22 cellular contexts compared by ENCODE assay signal in the genomic region with DNA sequence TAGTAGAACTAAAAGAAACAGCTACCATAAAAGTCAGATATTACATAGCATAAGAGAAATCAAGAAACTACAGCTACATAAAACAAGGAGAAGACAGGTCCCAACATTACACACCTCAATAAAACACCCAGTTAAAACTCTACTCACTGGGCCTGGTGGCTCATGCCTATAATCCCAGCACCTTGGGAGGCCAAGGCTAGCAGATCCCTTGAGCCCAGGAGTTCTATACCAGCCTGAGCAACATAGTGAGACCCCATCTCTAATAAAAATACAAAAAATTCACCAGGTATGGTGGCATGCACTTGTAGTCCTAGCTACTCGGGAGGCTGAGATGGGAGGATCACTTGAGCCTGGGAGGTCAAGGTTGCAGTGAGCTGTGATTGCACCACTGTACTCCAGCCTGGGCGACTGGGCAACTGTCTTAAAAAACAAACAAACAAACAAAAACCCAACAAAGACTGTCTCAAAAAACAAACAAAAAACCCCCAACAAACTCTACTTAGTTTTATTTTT. TPM values are rescaled to one million over a fixed set of nuclear protein-coding genes. Genes with fewer than 3 reads are reported as not detected.
DNase-seq lines count a peak whose midpoint lies in the region; TF ChIP-seq lines count a peak whose summit lies in the region.
"Had no signal": no experiment of that assay in that cellular context is flagged by ENCODE, and none has a peak within 500 bp of the region (broad histone marks: within the 10 kb centered on the region; RNA-seq: fewer than 3 reads in every experiment).

No MANE protein-coding gene starts in this region.

- no peak overlapping the region for H4K91ac ChIP-seq in H9 (ENCODE audit: insufficient read length, low read depth, low read length)

- H2AFZ ChIP-seq in H9 (ENCODE audit: low read length): no peak overlapping the region
- H2AFZ ChIP-seq in PC-9: no peak overlapping the region
- H2AFZ ChIP-seq in smooth muscle cell (ENCODE audit: low read depth): no peak overlapping the region

- no peaks in the 10 kb centered on the region for H3K9me2 ChIP-seq in PC-9 (ENCODE audit: insufficient read depth)

- H3K79me1 ChIP-seq in H9 (ENCODE audit: insufficient read depth, low read depth, low read length, poor library complexity, severe bottlenecking): no peaks in the 10 kb centered on the region

- H4K20me1 ChIP-seq in H9 (ENCODE audit: control insufficient read depth, insufficient read depth, insufficient read length) (no peaks in the 10 kb centered on the region), PC-9 (ENCODE audit: insufficient read depth) (no peaks in the 10 kb centered on the region), smooth muscle cell (ENCODE audit: low read depth) (no peaks in the 10 kb centered on the region)

- peaks cover 4 to 17% (median 5%) of the 10 kb centered on the region in 3 experiments; a peak in 6 of 7 replicates for H3K36me3 Mint-ChIP-seq in H9 (ENCODE audit: insufficient read depth in 1 of 3, low read depth in 3 of 3)
- H3K36me3 Mint-ChIP-seq: CD4-positive, alpha-beta memory T cell; T-cell had no signal

- no peaks in the 10 kb centered on the region for H3K36me3 ChIP-seq in PC-9 (ENCODE audit: low read depth)
- no peaks in the 10 kb centered on the region for H3K36me3 ChIP-seq in smooth muscle cell (ENCODE audit: low read depth)
- H3K36me3 ChIP-seq: esophagus muscularis mucosa, sigmoid colon, thyroid gland had no signal

- POLR2A ChIA-PET in PC-9 (lab: Charles Lee; ENCODE audit: unreplicated experiment): interaction anchor here (0.6 kb wide), 2 partner anchors 52 to 901 kb away, joined by 3 read pairs; a partner anchor contains a TSS

- H3K4me1 ChIP-seq in H9 (ENCODE audit: insufficient read depth, low read length): peaks cover 5% of the 10 kb centered on the region; the same call in 1 of the 2 replicates
- H3K4me1 ChIP-seq in PC-9 (replicated peaks; ENCODE audit: insufficient read depth): peaks cover 16% of the 10 kb centered on the region
- peaks cover 12% of the 10 kb centered on the region for H3K4me1 ChIP-seq in smooth muscle cell (ENCODE audit: low read depth)
- H3K4me1 ChIP-seq: esophagus muscularis mucosa, sigmoid colon, thyroid gland had no signal

- H3F3A ChIP-seq in PC-9 (ENCODE audit: insufficient read depth, low read depth) (peaks cover 18% of the 10 kb centered on the region; the same call in 1 of the 2 replicates), smooth muscle cell (ENCODE audit: low read depth) (no peaks in the 10 kb centered on the region)

- H3K9me3 Mint-ChIP-seq in H9: peaks cover 8 to 14% of the 10 kb centered on the region in 2 experiments
- H3K9me3 Mint-ChIP-seq: CD4-positive, alpha-beta memory T cell; stimulated activated naive CD8-positive, alpha-beta T cell treated with anti-CD3 and anti-CD28 coated beads, Interleukin-15, amount 100 ng/mL, for 72 hours; T-cell had no signal

- no peak overlapping the region for H2BK20ac ChIP-seq in H9 (ENCODE audit: low read depth, low read length, poor library complexity, severe bottlenecking)

- intact Hi-C loops in PC-9 (cut with micrococcal nuclease; ENCODE audit: unreplicated experiment): loop anchor here (1.0 to 5.0 kb wide), 2 partner anchors 15 to 54 kb away; a partner anchor contains a TSS

- H3K27me3 Mint-ChIP-seq in H9 (ENCODE audit: low read depth): no peaks in the 10 kb centered on the region
- H3K27me3 Mint-ChIP-seq: CD4-positive, alpha-beta memory T cell; stimulated activated naive CD8-positive, alpha-beta T cell treated with anti-CD3 and anti-CD28 coated beads, Interleukin-15, amount 100 ng/mL, for 72 hours had no signal

- peak overlapping the region in 1 of 2 experiments; percentile 39; a peak in 1 of 5 replicates for H3K4me3 Mint-ChIP-seq in H9
- H3K4me3 Mint-ChIP-seq: CD4-positive, alpha-beta memory T cell; stimulated activated naive CD8-positive, alpha-beta T cell treated with anti-CD3 and anti-CD28 coated beads, Interleukin-15, amount 100 ng/mL, for 72 hours; T-cell had no signal

- no peak overlapping the region for H2BK12ac ChIP-seq in H9 (ENCODE audit: insufficient read length, low read depth, low read length)

- BruUV-seq in PC-9 (replicated peaks; lab: Mats Ljungman, UMichigan): no TSS peak

- no peak overlapping the region for H3K9ac ChIP-seq in H9 (ENCODE audit: extremely low read depth, insufficient read length, low read length)
- no peak overlapping the region for H3K9ac ChIP-seq in smooth muscle cell (ENCODE audit: low read depth)

- no peak overlapping the region; the same call in 1 of the 2 replicates for H3K4ac ChIP-seq in H9 (ENCODE audit: low read depth, low read length)

- no peaks in the 10 kb centered on the region for H3K23me2 ChIP-seq in H9 (ENCODE audit: insufficient read length, low read depth, low read length, poor library complexity, severe bottlenecking)

- no peak overlapping the region for H3K14ac ChIP-seq in H9 (ENCODE audit: insufficient read depth, low read length)

- no peak overlapping the region for H3K23ac ChIP-seq in H9 (ENCODE audit: insufficient read length, low read depth, low read length)

- peak overlapping the region; percentile 99 to 100 (median 100) for H3K27ac Mint-ChIP-seq in H9
- H3K27ac Mint-ChIP-seq: CD4-positive, alpha-beta memory T cell; stimulated activated naive CD8-positive, alpha-beta T cell treated with anti-CD3 and anti-CD28 coated beads, Interleukin-15, amount 100 ng/mL, for 72 hours; T-cell had no signal

- WGBS in H9 (ENCODE audit: extremely low coverage, insufficient read length, low lambda C conversion rate): no CpG with 5 or more reads among the region's 2 CpGs
- WGBS in smooth muscle cell (ENCODE audit: low lambda C conversion rate): 58% methylated on average over 2 of the region's 2 CpGs

- H4K5ac ChIP-seq in H9 (ENCODE audit: insufficient read length, low read depth, low read length): no peak overlapping the region

- H3K79me2 ChIP-seq in H9 (ENCODE audit: insufficient read depth, low read length): no peaks in the 10 kb centered on the region
- H3K79me2 ChIP-seq in PC-9 (ENCODE audit: low read depth): no peaks in the 10 kb centered on the region
- no peaks in the 10 kb centered on the region for H3K79me2 ChIP-seq in smooth muscle cell (ENCODE audit: low read depth)

- peak overlapping the region; percentile 100 for H2BK120ac ChIP-seq in H9 (ENCODE audit: low read depth, low read length, poor library complexity, severe bottlenecking)

- H3K9me3 ChIP-seq in H9 (ENCODE audit: control insufficient read depth, low read depth, low read length): no peaks in the 10 kb centered on the region
- H3K9me3 ChIP-seq in PC-9 (ENCODE audit: insufficient read depth, low read depth): no peaks in the 10 kb centered on the region
- no peaks in the 10 kb centered on the region for H3K9me3 ChIP-seq in smooth muscle cell (replicated peaks; ENCODE audit: low read depth)
- H3K9me3 ChIP-seq: esophagus muscularis mucosa, sigmoid colon, thyroid gland had no signal

- DNase-seq in H9 (no peak), PC-9 (no peak), epithelial cell of prostate (ENCODE audit: low read depth, low spot score) (no peak), smooth muscle cell (lab: John Stamatoyannopoulos, UW; ENCODE audit: unreplicated experiment) (no peak), NOMO-1 treated with dmso at 0.1 percent for 144 hours (lab: John Stamatoyannopoulos, UW; ENCODE audit: unreplicated experiment) (no peak), kidney tubule cell (ENCODE audit: low spot score) (no peak)
- no peak for DNase-seq in activated CD4-positive, alpha-beta T cell treated with anti-CD3 and anti-CD28 coated beads for 1 hour
- DNase-seq: activated T-cell treated with anti-CD3 and anti-CD28 coated beads, Interleukin-2, amount 50 U/mL, for 1 hour; CD4-positive, alpha-beta memory T cell; effector memory CD4-positive, alpha-beta T cell; GDM1; GOT3; hippocampal formation; NCI-H1105 treated with DMSO at 0.1 percent for 48 hours; NCI-H774; sigmoid colon; stimulated activated CD4-positive, alpha-beta T cell treated with anti-CD3 and anti-CD28 coated beads, Interleukin-15, amount 100 ng/mL, for 24 hours; stimulated activated naive CD8-positive, alpha-beta T cell treated with anti-CD3 and anti-CD28 coated beads, Interleukin-15, amount 100 ng/mL, for 72 hours; T-cell had no signal

- H3K56ac ChIP-seq in H9 (ENCODE audit: insufficient read length, low read depth, low read length): no peak overlapping the region

- peak overlapping the region; percentile 91 for H3K18ac ChIP-seq in H9 (ENCODE audit: insufficient read length, low read depth, low read length)

- H3K4me3 ChIP-seq in PC-9 (no peak overlapping the region), smooth muscle cell (no peak overlapping the region)
- H3K4me3 ChIP-seq: esophagus muscularis mucosa, sigmoid colon, thyroid gland had no signal

- peaks cover 30 to 35% of the 10 kb centered on the region in 2 experiments for H3K4me1 Mint-ChIP-seq in H9
- H3K4me1 Mint-ChIP-seq: CD4-positive, alpha-beta memory T cell; stimulated activated naive CD8-positive, alpha-beta T cell treated with anti-CD3 and anti-CD28 coated beads, Interleukin-15, amount 100 ng/mL, for 72 hours; T-cell had no signal

- CTCF ChIA-PET in PC-9 (lab: Charles Lee): no interaction called here

- no peak for TF ChIP-seq CTCF in H9 (conservative IDR thresholded peaks at IDR 0.05)
- TF ChIP-seq CTCF in PC-9 (conservative IDR thresholded peaks at IDR 0.05): no peak
- TF ChIP-seq CTCF in smooth muscle cell (IDR thresholded peaks at IDR 0.05; ENCODE audit: borderline replicate concordance, insufficient read depth, poor library complexity, severe bottlenecking): no peak

- H2AK5ac ChIP-seq in H9 (ENCODE audit: insufficient read length, low read length): no peak overlapping the region

- H4K8ac ChIP-seq in H9 (replicated peaks; ENCODE audit: insufficient read length, low read depth, low read length): no peak overlapping the region

- H3K27ac ChIP-seq in H9 (ENCODE audit: insufficient read length, low read depth, low read length): peak overlapping the region; percentile 98
- H3K27ac ChIP-seq in PC-9: peak overlapping the region; percentile 98
- peak overlapping the region; percentile 56 for H3K27ac ChIP-seq in epithelial cell of prostate
- peak overlapping the region; percentile 94 for H3K27ac ChIP-seq in smooth muscle cell (ENCODE audit: low read depth)
- H3K27ac ChIP-seq: esophagus muscularis mucosa, HL-60, sigmoid colon had no signal

- no peak overlapping the region for H2BK5ac ChIP-seq in H9 (ENCODE audit: insufficient read length, low read length)

- no peaks in the 10 kb centered on the region for H3K27me3 ChIP-seq in H9 (ENCODE audit: insufficient read depth, low read length)
- H3K27me3 ChIP-seq in PC-9 (ENCODE audit: insufficient read depth, low read depth): no peaks in the 10 kb centered on the region
- H3K27me3 ChIP-seq in smooth muscle cell (ENCODE audit: low read depth): no peaks in the 10 kb centered on the region
- H3K27me3 ChIP-seq: esophagus muscularis mucosa, sigmoid colon, thyroid gland had no signal

- H3K4me2 ChIP-seq in H9 (ENCODE audit: insufficient read depth, insufficient read length, low read length) (peak overlapping the region; percentile 40), PC-9 (peak overlapping the region; percentile 84), smooth muscle cell (no peak overlapping the region)

- no peak overlapping the region for H2BK15ac ChIP-seq in H9 (ENCODE audit: low read depth, low read length)

- H3T11ph ChIP-seq in H9 (ENCODE audit: low read length): no peak overlapping the region

RNA-seq across cellular contexts. Expression of a gene that starts 15.2 kb away (rescaled TPM):
- total RNA-seq in H9 (2021) (87.8 and 90.7 TPM in 2 replicates), PC-9 (2021) (12.6 and 17.4 TPM in 2 replicates), smooth muscle cell (17.5 and 19.6 TPM in 2 replicates)
- 5.7 and 7.8 TPM in 2 replicates for polyA plus RNA-seq in smooth muscle cell

RNA-seq across cellular contexts. Expression of a gene that starts 51.6 kb away (rescaled TPM):
- total RNA-seq in H9 (2021) (42.0 and 42.7 TPM in 2 replicates), PC-9 (2021) (29.0 and 41.2 TPM in 2 replicates), smooth muscle cell (52.3 and 64.0 TPM in 2 replicates)
- polyA plus RNA-seq in smooth muscle cell: 52.8 and 54.2 TPM in 2 replicates

RNA-seq across cellular contexts. Expression of a gene that starts 58.6 kb away (rescaled TPM):
- 67.7 and 69.7 TPM in 2 replicates for total RNA-seq in H9 (2021)
- 14.0 and 15.8 TPM in 2 replicates for total RNA-seq in PC-9 (2021)
- 37.1 and 45.1 TPM in 2 replicates for total RNA-seq in smooth muscle cell
- 19.4 and 20.6 TPM in 2 replicates for polyA plus RNA-seq in smooth muscle cell
